8 cellular contexts compared by ENCODE assay signal in the genomic region with DNA sequence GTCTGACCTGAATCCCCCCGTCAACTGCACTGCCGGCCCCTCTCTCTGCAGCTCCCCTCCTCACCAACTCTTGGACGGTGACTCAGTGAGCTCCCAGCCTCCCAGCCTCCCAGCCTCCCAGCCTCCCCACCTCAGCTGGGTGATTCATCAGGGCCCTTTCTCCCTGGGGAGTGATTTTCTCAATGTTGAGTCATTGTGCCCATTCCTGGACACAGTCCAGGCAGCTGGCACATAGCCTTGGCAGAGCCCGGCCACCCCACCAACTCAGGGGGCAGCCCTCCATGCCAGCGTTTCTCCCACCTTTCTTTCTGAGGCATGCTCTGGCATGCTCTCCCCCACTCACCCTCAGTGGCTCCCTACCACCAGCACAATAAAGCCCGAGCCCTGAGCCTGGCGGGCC. TPM values are rescaled to one million over a fixed set of nuclear protein-coding genes. Genes with fewer than 3 reads are reported as not detected.
A peak's percentile ranks its signal among the peaks of the same experiment; 100 is the strongest.
DNase-seq lines count a peak whose midpoint lies in the region; ATAC-seq and TF ChIP-seq lines count a peak whose summit lies in the region.

No MANE protein-coding gene starts in this region.

- TF ChIP-seq EP300 in stomach (IDR thresholded peaks at IDR 0.05): no peak

- H3K27ac Mint-ChIP-seq in activated B cell treated with CpG ODN at 0.5 μM for 24 hours: no peak overlapping the region
- H3K27ac Mint-ChIP-seq in immature natural killer cell: peak overlapping the region in 1 of 6 donors; percentile 38

- H3K36me3 ChIP-seq in H7 (replicated peaks; ENCODE audit: control insufficient read depth, insufficient read depth, low read length) (no peaks in the 10 kb centered on the region), stomach (no peaks in the 10 kb centered on the region)

- intact Hi-C loops in activated B cell treated with CpG ODN at 0.5 μM for 24 hours (cut with micrococcal nuclease) (loop anchor here (1.0 kb wide), 5 partner anchors 29 to 172 kb away; no protein-coding TSS in a partner anchor), stomach (cut with DNase I; ENCODE audit: low total_unique reads) (loop anchor here (2.0 to 10.0 kb wide), 2 partner anchors 55 to 169 kb away; no protein-coding TSS in a partner anchor)

- WGBS in stomach, 5 donors: 79 to 84% (median 83%) methylated on average over 7 of the region's 7 CpGs

- CTCF ChIA-PET in activated B cell treated with CpG ODN at 0.5 μM for 24 hours (lab: Charles Lee): interaction anchor here (0.6 to 2.9 kb wide), 6 partner anchors 52 to 172 kb away, joined by 3 to 20 read pairs (median 6); no protein-coding TSS in a partner anchor

- no peak for TF ChIP-seq CTCF in activated B cell treated with CpG ODN at 0.5 μM for 24 hours (IDR thresholded peaks at IDR 0.05)
- TF ChIP-seq CTCF in stomach (IDR thresholded peaks at IDR 0.05): no peak

- no peaks in the 10 kb centered on the region for H3K9me3 Mint-ChIP-seq in activated B cell treated with CpG ODN at 0.5 μM for 24 hours
- no peaks in the 10 kb centered on the region for H3K9me3 Mint-ChIP-seq in immature natural killer cell

- peaks cover 17 to 37% (median 28%) of the 10 kb centered on the region in 4 donors for H3K4me1 ChIP-seq in stomach

- ATAC-seq in activated B cell treated with CpG ODN at 0.5 μM for 24 hours (ENCODE audit: low read depth) (no peak), HG03175 (IDR thresholded peaks at IDR 0.05; ENCODE audit: unreplicated experiment) (no peak), HG02938 (IDR thresholded peaks at IDR 0.05; ENCODE audit: unreplicated experiment) (no peak)

- no peaks in the 10 kb centered on the region for H3K9me3 ChIP-seq in stomach

- DNase-seq in AG08395 (ENCODE audit: low spot score) (peak; percentile 42), H7 (no peak), activated B cell treated with CpG ODN at 0.5 μM for 24 hours (no peak), immature natural killer cell (no peak), stomach (no peak)
- no peak for DNase-seq in stimulated activated naive CD4-positive, alpha-beta T cell treated with Interleukin-2 at 50 U/mL for 16 hours (lab: John Stamatoyannopoulos, UW)

- H3K4me3 Mint-ChIP-seq in activated B cell treated with CpG ODN at 0.5 μM for 24 hours: peak overlapping the region; percentile 50
- peak overlapping the region; percentile 44 to 67 (median 63) for H3K4me3 Mint-ChIP-seq in immature natural killer cell

- H3K27me3 ChIP-seq in H7 (ENCODE audit: control insufficient read depth, insufficient read depth, low read length) (peaks cover 38% of the 10 kb centered on the region), stomach (peaks cover 0 to 43% (median 32%) of the 10 kb centered on the region in 3 donors)

- H3K27me3 Mint-ChIP-seq in activated B cell treated with CpG ODN at 0.5 μM for 24 hours (peaks cover 5% of the 10 kb centered on the region), immature natural killer cell (ENCODE audit: low read depth in 3 of 3) (peaks cover 0 to 6% (median 1%) of the 10 kb centered on the region in 3 donors)

- H3K4me3 ChIP-seq in H7 (ENCODE audit: insufficient read depth, low read depth, low read length) (peak overlapping the region; percentile 41; the same call in 1 of the 2 replicates), stomach (no peak overlapping the region)

- H3K4me1 Mint-ChIP-seq in activated B cell treated with CpG ODN at 0.5 μM for 24 hours (no peaks in the 10 kb centered on the region), immature natural killer cell (peaks cover 0 to 4% of the 10 kb centered on the region in 2 donors)

- POLR2A ChIA-PET in activated B cell treated with CpG ODN at 0.5 μM for 24 hours (lab: Charles Lee): no interaction called here

- TF ChIP-seq POLR2A in stomach (IDR thresholded peaks at IDR 0.05): no peak

- H3K36me3 Mint-ChIP-seq in activated B cell treated with CpG ODN at 0.5 μM for 24 hours (ENCODE audit: low read depth) (no peaks in the 10 kb centered on the region), immature natural killer cell (no peaks in the 10 kb centered on the region)

- no peak overlapping the region for H3K27ac ChIP-seq in stomach

RNA-seq across cellular contexts. Expression of gene PDE2A, which starts 30.7 kb away (rescaled TPM):
- total RNA-seq in H7 (2014; rRNA removed; shearing (Covaris generic)): 1.9 and 2.9 TPM in 2 replicates
- total RNA-seq in activated B cell treated with CpG ODN at 0.5 μM for 24 hours (0.32 and 1.4 TPM in 2 replicates), stomach (100 to 1,000 TPM in 2 of 5 donors, 10 to 100 TPM in 2, 1 to 10 TPM in 1; 3.5 to 548 (median 35.8) TPM)
- polyA plus RNA-seq in immature natural killer cell (not detected), stomach (10 to 100 TPM in 2 of 3 donors, 1 to 10 TPM in 1; 4.7 to 17.8 (median 14.1) TPM)
